Comparison of ENCODE assay signal across 14 cellular contexts in genomic region chr7:50721661-50722259, GRCh38.
DNase-seq lines count a peak whose midpoint lies in the region; ATAC-seq and TF ChIP-seq lines count a peak whose summit lies in the region.
"Had no signal": no experiment of that assay in that cellular context is flagged by ENCODE, and none has a peak within 500 bp of the region (broad histone marks: within the 10 kb centered on the region; RNA-seq: fewer than 3 reads in every experiment).

No MANE protein-coding gene starts in this region.

- DNase-seq in ACHN = peak; percentile 63
- DNase-seq in RWPE1 (ENCODE audit: low spot score) = no peak
- peak; percentile 30 for DNase-seq in glomerular visceral epithelial cell (ENCODE audit: extremely low spot score)
- no peak for DNase-seq in neural crest cell (ENCODE audit: low read depth, low spot score)
- no peak for DNase-seq in amniotic stem cell (lab: John Stamatoyannopoulos, UW)
- no peak for DNase-seq in stimulated activated naive B cell treated with anti-CD40 and anti-IgM and Interleukin-4, amounts not matched to agents 10 μg/mL and 1 μg/mL and 100 μg/mL, for 72 hours
- DNase-seq in GM20000 (ENCODE audit: low spot score) = no peak
- DNase-seq: activated effector memory CD4-positive, alpha-beta T cell treated with anti-CD3 and anti-CD28 coated beads, Interleukin-2, amount 50 U/mL, for 16 hours; anterior cingulate cortex; COR-L47; NCI-H2171; RPMI8226 had no signal

- H3K9me3 Mint-ChIP-seq in neural crest cell = no peaks in the 10 kb centered on the region
- H3K9me3 Mint-ChIP-seq in stimulated activated naive B cell treated with anti-CD40 and anti-IgM and Interleukin-4, amounts not matched to agents 10 μg/mL and 1 μg/mL and 100 μg/mL, for 72 hours = no peaks in the 10 kb centered on the region
- H3K9me3 Mint-ChIP-seq: dendritic cell treated with granulocyte-macrophage colony-stimulating factor and Interleukin-4, amounts not matched to agents 40 ng/mL and 50 ng/mL, for 4 days had no signal

- CTCF ChIA-PET in RWPE1 (lab: Yijun Ruan, JAX) = no interaction called here

- ATAC-seq in GM21515 (IDR thresholded peaks at IDR 0.05; ENCODE audit: unreplicated experiment) = no peak
- ATAC-seq in stimulated activated naive B cell treated with anti-CD40 and anti-IgM and Interleukin-4, amounts not matched to agents 10 μg/mL and 1 μg/mL and 100 μg/mL, for 72 hours (replicated peaks) = no peak

- no peaks in the 10 kb centered on the region for H3K27me3 Mint-ChIP-seq in neural crest cell (ENCODE audit: low read depth)
- H3K27me3 Mint-ChIP-seq in stimulated activated naive B cell treated with anti-CD40 and anti-IgM and Interleukin-4, amounts not matched to agents 10 μg/mL and 1 μg/mL and 100 μg/mL, for 72 hours = peaks cover 5 to 6% of the 10 kb centered on the region in 2 donors
- H3K27me3 Mint-ChIP-seq: dendritic cell treated with granulocyte-macrophage colony-stimulating factor and Interleukin-4, amounts not matched to agents 40 ng/mL and 50 ng/mL, for 4 days had no signal

- in situ Hi-C loops in ACHN (cut with HindIII; ENCODE audit: low pct_ligation_motif_present, low pct_unique_long_range_greater_than_20kb, low sequenced_read_pairs) = no loop called here

- H3K4me3 Mint-ChIP-seq in neural crest cell = no peak overlapping the region
- no peak overlapping the region for H3K4me3 Mint-ChIP-seq in stimulated activated naive B cell treated with anti-CD40 and anti-IgM and Interleukin-4, amounts not matched to agents 10 μg/mL and 1 μg/mL and 100 μg/mL, for 72 hours
- H3K4me3 Mint-ChIP-seq: dendritic cell treated with granulocyte-macrophage colony-stimulating factor and Interleukin-4, amounts not matched to agents 40 ng/mL and 50 ng/mL, for 4 days had no signal

- peaks cover 55% of the 10 kb centered on the region for H3K4me1 Mint-ChIP-seq in neural crest cell
- H3K4me1 Mint-ChIP-seq in stimulated activated naive B cell treated with anti-CD40 and anti-IgM and Interleukin-4, amounts not matched to agents 10 μg/mL and 1 μg/mL and 100 μg/mL, for 72 hours = peaks cover 0 to 6% of the 10 kb centered on the region in 2 donors

- peaks cover 3% of the 10 kb centered on the region for H3K36me3 Mint-ChIP-seq in neural crest cell (ENCODE audit: low read depth)
- H3K36me3 Mint-ChIP-seq in stimulated activated naive B cell treated with anti-CD40 and anti-IgM and Interleukin-4, amounts not matched to agents 10 μg/mL and 1 μg/mL and 100 μg/mL, for 72 hours = no peaks in the 10 kb centered on the region

- peak overlapping the region; percentile 53 for H3K27ac Mint-ChIP-seq in neural crest cell (ENCODE audit: unreplicated experiment)
- H3K27ac Mint-ChIP-seq in stimulated activated naive B cell treated with anti-CD40 and anti-IgM and Interleukin-4, amounts not matched to agents 10 μg/mL and 1 μg/mL and 100 μg/mL, for 72 hours = no peak overlapping the region
- H3K27ac Mint-ChIP-seq: dendritic cell treated with granulocyte-macrophage colony-stimulating factor and Interleukin-4, amounts not matched to agents 40 ng/mL and 50 ng/mL, for 4 days had no signal

- peak overlapping the region; percentile 1; the same call in 1 of the 2 replicates for H3K27ac ChIP-seq in RWPE1

- no peak for TF ChIP-seq CTCF in RWPE1 (conservative IDR thresholded peaks at IDR 0.05; ENCODE audit: low read depth)
- no peak for TF ChIP-seq CTCF in neural crest cell (conservative IDR thresholded peaks at IDR 0.05)
- TF ChIP-seq CTCF in GM20000 (IDR thresholded peaks at IDR 0.05; ENCODE audit: extremely low read depth, missing control alignments) = no peak

- POLR2A ChIA-PET in RWPE1 (lab: Yijun Ruan, JAX; ENCODE audit: low non-redundant PET) = no interaction called here

Comparison
In these comparisons a context has a peak if more than half of its experiments do, and no peak if none do; other contexts are left out.
1. DNase-seq: peak in ACHN (single experiment) and glomerular visceral epithelial cell (single experiment); none in RWPE1 (single experiment), neural crest cell (single experiment), amniotic stem cell (single experiment), stimulated activated naive B cell treated with anti-CD40 and anti-IgM and Interleukin-4, amounts not matched to agents 10 μg/mL and 1 μg/mL and 100 μg/mL, for 72 hours (single experiment) and GM20000 (single experiment).